ENCODE assay signal across 11 cellular contexts in the genomic region with DNA sequence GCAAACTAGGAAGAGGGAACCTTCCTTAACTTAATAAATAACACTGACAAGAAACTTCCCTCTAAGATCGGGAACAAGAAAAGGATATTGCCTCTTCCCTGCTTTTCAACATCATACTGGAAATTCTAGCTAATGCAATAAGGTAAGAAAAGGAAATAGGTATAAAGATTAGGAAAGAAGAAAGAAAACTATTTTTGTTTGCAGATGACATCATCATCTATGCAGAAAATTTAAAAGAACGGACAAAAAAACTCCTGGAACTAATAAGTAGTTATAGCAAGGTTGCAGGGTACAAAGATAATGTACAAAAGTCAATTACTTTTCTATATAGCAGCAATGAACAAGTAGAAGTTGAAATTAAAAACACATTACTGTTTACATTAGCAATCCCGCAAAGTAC.
"Had no signal": no experiment of that assay in that cellular context is flagged by ENCODE, and none has a peak within 500 bp of the region (broad histone marks: within the 10 kb centered on the region; RNA-seq: fewer than 3 reads in every experiment).

No MANE protein-coding gene starts in this region.

- H3K27ac ChIP-seq: GM23248 had no signal

- H3K4me2 ChIP-seq: GM23338 had no signal

- FAIRE-seq: H1, H54 had no signal

- H3K9me3 ChIP-seq: HAP-1 had no signal

- H2AFZ ChIP-seq: GM23248, GM23338 had no signal

- H3K9ac ChIP-seq: GM23248 had no signal

- H3K36me3 ChIP-seq: HAP-1 had no signal

- ATAC-seq: GM23338, HCT116 had no signal

- H3K4me3 ChIP-seq: GM23248, GM23338, HAP-1 had no signal

- H3K4me1 ChIP-seq: HAP-1 had no signal

- DNase-seq: GM23248, GOT3, H7, H9, HCEC 1CT, HFFc6 had no signal
